Comparison of ENCODE assay signal across 8 cellular contexts in the genomic region with DNA sequence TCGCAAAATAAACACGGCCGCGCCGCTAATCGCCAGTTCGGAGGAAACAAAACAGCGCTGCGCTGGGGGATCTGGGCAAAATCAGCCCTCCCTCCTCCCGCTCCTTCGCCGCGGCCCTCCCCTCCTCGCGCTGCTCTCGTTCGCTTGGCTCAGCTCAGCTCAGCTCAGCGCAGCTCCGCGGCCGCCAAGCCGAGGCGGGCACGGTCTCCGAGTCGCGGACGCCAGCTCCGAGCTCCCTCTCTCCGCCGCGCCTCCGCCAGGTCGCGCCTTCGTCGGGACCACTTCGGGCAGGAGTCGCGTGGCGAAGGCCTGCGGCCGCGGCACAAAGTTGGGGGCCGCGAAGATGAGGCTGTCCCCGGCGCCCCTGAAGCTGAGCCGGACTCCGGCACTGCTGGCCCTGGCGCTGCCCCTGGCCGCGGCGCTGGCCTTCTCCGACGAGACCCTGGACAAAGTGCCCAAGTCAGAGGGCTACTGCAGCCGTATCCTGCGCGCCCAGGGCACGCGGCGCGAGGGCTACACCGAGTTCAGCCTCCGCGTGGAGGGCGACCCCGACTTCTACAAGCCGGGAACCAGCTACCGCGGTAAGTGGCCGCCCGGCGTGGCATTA. TPM values are rescaled to one million over a fixed set of nuclear protein-coding genes. Genes with fewer than 3 reads are reported as not detected.
DNase-seq lines count a peak whose midpoint lies in the region; ATAC-seq and TF ChIP-seq lines count a peak whose summit lies in the region.

A gene (plus strand): TSS at position 162 of the 607 bp plus-strand sequence. CDS start 182 bp downstream, at position 344.

- H3K4me3 Mint-ChIP-seq in CD8-positive, alpha-beta memory T cell = peak within 1 kb of the TSS; percentile 34 to 84 (median 73)

- peak in 3 of 5 donors; percentile 16 to 66 (median 34) for DNase-seq in CD8-positive, alpha-beta memory T cell
- DNase-seq in T follicular helper cell (ENCODE audit: low read depth) (peak; percentile 18), caudate nucleus (lab: John Stamatoyannopoulos, UW) (peak in 37 of 61 donors; percentile 15 to 71 (median 43)), kidney epithelial cell (ENCODE audit: low read depth) (no peak), NCI-H128 (lab: John Stamatoyannopoulos, UW; ENCODE audit: unreplicated experiment) (no peak), glomerular visceral epithelial cell (ENCODE audit: extremely low spot score) (no peak)
- peak; percentile 22 to 29 for DNase-seq in stimulated activated CD4-positive, alpha-beta T cell treated with anti-CD3 and anti-CD28 coated beads, Interleukin-2, amount 100 ng/mL, for 48 hours

- peaks cover 48% of the 10 kb centered on the region for H3K27me3 ChIP-seq in CD8-positive, alpha-beta memory T cell (ENCODE audit: insufficient read depth, low read length, poor library complexity, severe bottlenecking)
- peaks cover 34% of the 10 kb centered on the region for H3K27me3 ChIP-seq in kidney epithelial cell (ENCODE audit: control insufficient read depth, insufficient read depth, low read length)

- TF ChIP-seq CTCF in kidney epithelial cell (IDR thresholded peaks at IDR 0.05; ENCODE audit: insufficient read depth, low read length, poor library complexity, severe bottlenecking) = no peak

- POLR2A ChIA-PET in CD8-positive, alpha-beta memory T cell (lab: Charles Lee) = interaction anchor here (1.2 kb wide), 1 partner anchor 11 kb away, joined by 3 read pairs; no protein-coding TSS in a partner anchor

- peak within 1 kb of the TSS; percentile 47 for H3K4me3 ChIP-seq in CD8-positive, alpha-beta memory T cell (ENCODE audit: low read length)
- peak within 1 kb of the TSS; percentile 53 for H3K4me3 ChIP-seq in kidney epithelial cell (ENCODE audit: low read depth, low read length)

- no peak for ATAC-seq in HG02642 (IDR thresholded peaks at IDR 0.05; ENCODE audit: poor library complexity, unreplicated experiment)

- peaks cover 42 to 72% of the 10 kb centered on the region in 2 donors for H3K27me3 Mint-ChIP-seq in CD8-positive, alpha-beta memory T cell

- H3K4me1 Mint-ChIP-seq in CD8-positive, alpha-beta memory T cell = peaks cover 8 to 19% (median 13%) of the 10 kb centered on the region in 3 donors

- H3K9me3 ChIP-seq in CD8-positive, alpha-beta memory T cell (ENCODE audit: low read length) = no peaks in the 10 kb centered on the region

- H3K36me3 Mint-ChIP-seq in CD8-positive, alpha-beta memory T cell = no peaks in the 10 kb centered on the region

- no peak within 1 kb of the TSS for H3K27ac Mint-ChIP-seq in CD8-positive, alpha-beta memory T cell

- CTCF ChIA-PET in CD8-positive, alpha-beta memory T cell (lab: Charles Lee) = interaction anchor here (0.7 to 3.1 kb wide), 12 partner anchors 8 to 291 kb away, joined by 3 to 13 read pairs (median 4); no protein-coding TSS in a partner anchor

- H3K4me1 ChIP-seq in CD8-positive, alpha-beta memory T cell (ENCODE audit: insufficient read depth, low read length) = peaks cover 15% of the 10 kb centered on the region

- no peaks in the 10 kb centered on the region for H3K9me3 Mint-ChIP-seq in CD8-positive, alpha-beta memory T cell

- no peak within 1 kb of the TSS for H3K27ac ChIP-seq in CD8-positive, alpha-beta memory T cell (ENCODE audit: low read depth, low read length)
- no peak within 1 kb of the TSS for H3K27ac ChIP-seq in caudate nucleus (ENCODE audit: low read depth, low read length)

- no peaks in the 10 kb centered on the region for H3K36me3 ChIP-seq in CD8-positive, alpha-beta memory T cell (ENCODE audit: insufficient read depth, low read length)
- H3K36me3 ChIP-seq in kidney epithelial cell (ENCODE audit: control insufficient read depth, insufficient read depth, low read length) = no peaks in the 10 kb centered on the region

RNA-seq across cellular contexts. Expression of the gene that starts here (rescaled TPM):
- total RNA-seq in CD8-positive, alpha-beta memory T cell = under 1 TPM; 0.81 to 0.97 TPM
- 2.0 TPM for polyA plus RNA-seq in CD8-positive, alpha-beta memory T cell
- 3.2 and 3.7 TPM in 2 replicates for total RNA-seq in kidney epithelial cell

Comparison
In these comparisons a context has a peak if more than half of its experiments do, and no peak if none do; other contexts are left out.
1. DNase-seq: peak in CD8-positive, alpha-beta memory T cell (3 of 5), T follicular helper cell (single experiment), caudate nucleus (37 of 61) and stimulated activated CD4-positive, alpha-beta T cell treated with anti-CD3 and anti-CD28 coated beads, Interleukin-2, amount 100 ng/mL, for 48 hours (2 of 2); none in kidney epithelial cell (single experiment), NCI-H128 (single experiment) and glomerular visceral epithelial cell (single experiment).